ENCODE assay signal across 27 cellular contexts in genomic region chr2:222526480-222527277, GRCh38.
DNase-seq lines count a peak whose midpoint lies in the region; ATAC-seq, FAIRE-seq and TF ChIP-seq lines count a peak whose summit lies in the region.
"Had no signal": no experiment of that assay in that cellular context is flagged by ENCODE, and none has a peak within 500 bp of the region (broad histone marks: within the 10 kb centered on the region; RNA-seq: fewer than 3 reads in every experiment).

No MANE protein-coding gene starts in this region.

- H3K4me3 ChIP-seq in endothelial cell of umbilical vein (replicated peaks in 1 of 3; ENCODE audit: insufficient read depth in 1 of 3, low read depth in 1 of 3, low read length in 3 of 3) = no peak overlapping the region
- H3K4me3 ChIP-seq: gastrocnemius medialis, right lobe of liver, transverse colon had no signal

- no peaks in the 10 kb centered on the region for H3K4me1 ChIP-seq in endothelial cell of umbilical vein (ENCODE audit: control insufficient read depth, extremely low read depth, insufficient read depth, low read length)
- H3K4me1 ChIP-seq: gastrocnemius medialis, right lobe of liver, transverse colon had no signal

- BruUV-seq in endothelial cell of umbilical vein (replicated peaks; lab: Mats Ljungman, UMichigan) = no TSS peak

- POLR2A ChIA-PET in endothelial cell of umbilical vein (lab: Charles Lee) = no interaction called here

- dilution Hi-C loops in endothelial cell of umbilical vein (cut with MboI; ENCODE audit: extremely low pct_ligation_motif_present, low sequenced_read_pairs) = no loop called here

- CTCF ChIA-PET in endothelial cell of umbilical vein (lab: Charles Lee) = interaction anchor here (1.0 kb wide), 1 partner anchor 209 kb away, joined by 4 read pairs; no protein-coding TSS in a partner anchor

- peak; percentile 47 for ATAC-seq in GM18868 (IDR thresholded peaks at IDR 0.05; ENCODE audit: unreplicated experiment)
- peak; percentile 51 for ATAC-seq in GM21723 (IDR thresholded peaks at IDR 0.05; ENCODE audit: unreplicated experiment)
- peak; percentile 55 for ATAC-seq in HG03039 (IDR thresholded peaks at IDR 0.05; ENCODE audit: unreplicated experiment)
- ATAC-seq in HG03175 (IDR thresholded peaks at IDR 0.05; ENCODE audit: unreplicated experiment) = no peak
- no peak for ATAC-seq in GM18505 (IDR thresholded peaks at IDR 0.05; ENCODE audit: unreplicated experiment)
- ATAC-seq: activated naive CD8-positive, alpha-beta T cell treated with anti-CD3 and anti-CD28 coated beads, Interleukin-2, amount 50 U/mL, for 24 hours; gastrocnemius medialis; right lobe of liver had no signal

- H3K9me3 ChIP-seq in endothelial cell of umbilical vein (replicated peaks; ENCODE audit: control insufficient read depth, insufficient read depth, low read length) = no peaks in the 10 kb centered on the region
- H3K9me3 ChIP-seq: gastrocnemius medialis, right lobe of liver, transverse colon had no signal

- no peak overlapping the region for H2AFZ ChIP-seq in endothelial cell of umbilical vein (ENCODE audit: low read depth, low read length)

- no peaks in the 10 kb centered on the region for H4K20me1 ChIP-seq in endothelial cell of umbilical vein (replicated peaks; ENCODE audit: control insufficient read depth, extremely low read depth, insufficient read depth, low read length)

- FAIRE-seq in endothelial cell of umbilical vein (lab: Jason Lieb, UNC) = peak; percentile 33
- FAIRE-seq: H1, HTR-8/SVneo had no signal

- H3K79me2 ChIP-seq in endothelial cell of umbilical vein (ENCODE audit: control insufficient read depth, insufficient read depth, low read length) = no peaks in the 10 kb centered on the region

- H3K9ac ChIP-seq in endothelial cell of umbilical vein (replicated peaks; ENCODE audit: extremely low read depth, insufficient read depth, low read length) = no peak overlapping the region

- TF ChIP-seq POLR2A in endothelial cell of umbilical vein (IDR thresholded peaks at IDR 0.05; ENCODE audit: low read depth, low read length) (no peak), GM18505 (IDR thresholded peaks at IDR 0.05; ENCODE audit: borderline replicate concordance, extremely low read depth, insufficient read depth, insufficient read length) (no peak)

- H3K9me1 ChIP-seq in endothelial cell of umbilical vein (replicated peaks; ENCODE audit: control insufficient read depth, extremely low read depth, insufficient read depth, low read length) = no peaks in the 10 kb centered on the region

- H3K27me3 ChIP-seq in endothelial cell of umbilical vein (ENCODE audit: control insufficient read depth in 2 of 2, insufficient read depth in 2 of 2, low read length in 2 of 2) = no peaks in the 10 kb centered on the region
- H3K27me3 ChIP-seq: gastrocnemius medialis, right lobe of liver, transverse colon had no signal

- intact Hi-C loops in endothelial cell of umbilical vein (cut with micrococcal nuclease) = no loop called here

- no peaks in the 10 kb centered on the region for H3K36me3 ChIP-seq in endothelial cell of umbilical vein (ENCODE audit: control insufficient read depth in 2 of 2, extremely low read depth in 1 of 2, insufficient read depth in 2 of 2, low read length in 2 of 2)
- H3K36me3 ChIP-seq: gastrocnemius medialis, right lobe of liver, transverse colon had no signal

- TF ChIP-seq CTCF in endothelial cell of umbilical vein (IDR thresholded peaks at IDR 0.05; ENCODE audit: extremely low read depth in 1 of 2, insufficient read depth in 1 of 2, low read depth in 1 of 2, low read length in 2 of 2) = no peak

- DNase-seq in endothelial cell of umbilical vein (ENCODE audit: low read depth, low spot score) (no peak), cortex of kidney (lab: John Stamatoyannopoulos, UW) (no peak)
- DNase-seq: ACHN; activated CD4-positive, alpha-beta T cell treated with anti-CD3 and anti-CD28 coated beads for 48 hours; activated naive CD8-positive, alpha-beta T cell treated with anti-CD3 and anti-CD28 coated beads, Interleukin-2, amount 50 U/mL, for 24 hours; activated T-cell treated with anti-CD3 and anti-CD28 coated beads, Interleukin-2, amount 50 U/mL, for 24 hours; central memory CD4-positive, alpha-beta T cell; dermis blood vessel endothelial cell; DMS53; gastrocnemius medialis; KG1; MM.1S; NCI-H1436 treated with DMSO at 0.1 percent for 48 hours; NCI-H345; right lobe of liver; stimulated activated CD4-positive, alpha-beta T cell treated with anti-CD3 and anti-CD28 coated beads, Interleukin-2, amount 100 ng/mL, for 48 hours; SW 1271; T-helper 9 cell; transverse colon had no signal

- H3K27ac ChIP-seq in endothelial cell of umbilical vein (ENCODE audit: insufficient read depth, low read depth, low read length) = no peak overlapping the region
- H3K27ac ChIP-seq: gastrocnemius medialis, right lobe of liver, transverse colon, VCaP had no signal

- no peak overlapping the region for H3K4me2 ChIP-seq in endothelial cell of umbilical vein (ENCODE audit: insufficient read depth, low read length)

TF ChIP-seq in endothelial cell of umbilical vein, 7 proteins besides CTCF, POLR2A, EP300 and RAD21:
- no peak for TF ChIP-seq JUN (IDR thresholded peaks at IDR 0.05; ENCODE audit: borderline replicate concordance, insufficient read depth, insufficient read length, low read depth)
- no peak for TF ChIP-seq FOS (IDR thresholded peaks at IDR 0.05; ENCODE audit: borderline replicate concordance, insufficient read depth, low read length)
- TF ChIP-seq GATA2 (IDR thresholded peaks at IDR 0.05; ENCODE audit: insufficient read depth, insufficient read length, low read depth, low read length) = no peak
- TF ChIP-seq MYC (IDR thresholded peaks at IDR 0.05; ENCODE audit: low read depth, low read length) = no peak
- no peak for TF ChIP-seq EZH2 (IDR thresholded peaks at IDR 0.05; ENCODE audit: borderline replicate concordance, low read depth, low read length, severe bottlenecking)
- TF ChIP-seq, protein P1, sequence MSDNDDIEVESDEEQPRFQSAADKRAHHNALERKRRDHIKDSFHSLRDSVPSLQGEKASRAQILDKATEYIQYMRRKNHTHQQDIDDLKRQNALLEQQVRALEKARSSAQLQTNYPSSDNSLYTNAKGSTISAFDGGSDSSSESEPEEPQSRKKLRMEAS (IDR thresholded peaks at IDR 0.05; ENCODE audit: insufficient read depth, insufficient read length) = no peak
- TF ChIP-seq POLR2AphosphoS5 (IDR thresholded peaks at IDR 0.05; ENCODE audit: insufficient read depth, low read depth, low read length) = no peak

Comparison
In these comparisons a context has a peak if more than half of its experiments do, and no peak if none do; other contexts are left out.
1. ATAC-seq: peak in GM18868 (single experiment), GM21723 (single experiment) and HG03039 (single experiment); none in HG03175 (single experiment) and GM18505 (single experiment).